1 cellular context compared by ENCODE assay signal in the genomic region with DNA sequence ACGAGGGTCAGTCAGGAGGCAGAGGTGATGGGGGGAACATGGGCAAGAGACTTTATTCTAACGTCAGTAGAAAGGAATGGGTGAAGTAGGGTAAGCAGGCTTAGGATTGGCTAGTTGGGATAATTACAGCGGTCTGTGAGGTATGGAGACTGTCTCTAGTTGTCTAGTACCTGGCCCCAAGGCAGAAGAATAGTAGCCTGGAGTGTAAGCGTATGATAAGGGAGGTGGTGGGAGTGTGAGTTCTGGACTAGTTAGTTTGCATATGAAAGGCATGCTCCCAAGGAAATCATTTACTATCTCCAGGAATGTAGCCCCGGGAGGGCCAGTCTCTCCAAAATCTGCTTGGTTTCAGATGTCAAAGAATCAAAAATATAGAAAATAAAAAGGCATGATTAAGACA.
A peak's percentile ranks its signal among the peaks of the same experiment; 100 is the strongest.
TF ChIP-seq lines count a peak whose summit lies in the region.

No MANE protein-coding gene starts in this region.

TF ChIP-seq in H1, 55 proteins besides CTCF, POLR2A, EP300 and RAD21:
- TF ChIP-seq CHD7 (IDR thresholded peaks at IDR 0.05; ENCODE audit: insufficient replicate concordance, low read length) (no peak), TEAD4 (IDR thresholded peaks at IDR 0.05; ENCODE audit: low read depth, low read length) (peak; percentile 24; the same call in 1 of the 2 replicates)
